9 cellular contexts compared by ENCODE assay signal in genomic region chr2:218368621-218369153, GRCh38. TPM values are rescaled to one million over a fixed set of nuclear protein-coding genes. Genes with fewer than 3 reads are reported as not detected.
A peak's percentile ranks its signal among the peaks of the same experiment; 100 is the strongest.
DNase-seq lines count a peak whose midpoint lies in the region; ATAC-seq, FAIRE-seq and TF ChIP-seq lines count a peak whose summit lies in the region.
"Had no signal": no experiment of that assay in that cellular context is flagged by ENCODE, and none has a peak within 500 bp of the region (broad histone marks: within the 10 kb centered on the region; RNA-seq: fewer than 3 reads in every experiment).

No MANE protein-coding gene starts in this region.

- H3F3A ChIP-seq in DOHH2 (ENCODE audit: control insufficient read depth, insufficient read depth) = peaks cover 53% of the 10 kb centered on the region

- H3K27me3 ChIP-seq in DOHH2 (ENCODE audit: control insufficient read depth, low read length) (no peaks in the 10 kb centered on the region), esophagus muscularis mucosa (no peaks in the 10 kb centered on the region), pancreas (no peaks in the 10 kb centered on the region)
- no peaks in the 10 kb centered on the region for H3K27me3 ChIP-seq in effector memory CD4-positive, alpha-beta T cell (replicated peaks; ENCODE audit: control insufficient read depth, insufficient read depth, low read length, poor library complexity, severe bottlenecking)

- no peaks in the 10 kb centered on the region for H4K20me1 ChIP-seq in DOHH2 (ENCODE audit: control insufficient read depth, insufficient read depth, low read depth, low read length)

- H3K79me2 ChIP-seq in DOHH2 (ENCODE audit: control insufficient read depth, low read length) = no peaks in the 10 kb centered on the region

- H3K4me1 ChIP-seq in DOHH2 (ENCODE audit: control insufficient read depth, low read length) (peaks cover 75% of the 10 kb centered on the region), esophagus muscularis mucosa (peaks cover 15 to 25% (median 23%) of the 10 kb centered on the region in 4 donors), pancreas (peaks cover 0 to 3% (median 0%) of the 10 kb centered on the region in 3 donors)
- H3K4me1 ChIP-seq in effector memory CD4-positive, alpha-beta T cell (ENCODE audit: control insufficient read depth, insufficient read depth, low read length, poor library complexity, severe bottlenecking) = peaks cover 6% of the 10 kb centered on the region

- no peak for TF ChIP-seq POLR2A in esophagus muscularis mucosa (IDR thresholded peaks at IDR 0.05; ENCODE audit: low read depth)

- FAIRE-seq in pancreas (lab: Jason Lieb, UNC) = no peak

- DNase-seq in NCI-H2227 (lab: John Stamatoyannopoulos, UW; ENCODE audit: unreplicated experiment) (peak; percentile 71), esophagus muscularis mucosa (ENCODE audit: extremely low spot score) (no peak), pancreas (peak in 3 of 6 donors; percentile 35 to 55 (median 41))
- DNase-seq in stimulated activated CD4-positive, alpha-beta T cell treated with anti-CD3 and anti-CD28 coated beads, Interleukin-2, amount 100 ng/mL, for 24 hours = no peak
- DNase-seq in effector memory CD4-positive, alpha-beta T cell = no peak

- H3K9me3 ChIP-seq in DOHH2 (ENCODE audit: control insufficient read depth, insufficient read depth, low read length) = no peaks in the 10 kb centered on the region
- H3K9me3 ChIP-seq in esophagus muscularis mucosa = peaks cover 0 to 8% (median 6%) of the 10 kb centered on the region in 4 donors
- H3K9me3 ChIP-seq in pancreas = no peaks in the 10 kb centered on the region
- no peaks in the 10 kb centered on the region for H3K9me3 ChIP-seq in effector memory CD4-positive, alpha-beta T cell (ENCODE audit: control insufficient read depth, low read length)

- 23% methylated on average over 20 of the region's 27 CpGs for WGBS in esophagus muscularis mucosa
- 52 to 62% methylated on average over 27 of the region's 27 CpGs for WGBS in pancreas, 2 donors

- intact Hi-C loops in esophagus muscularis mucosa (cut with DNase I) (no loop called here), pancreas (cut with DNase I) (no loop called here)

- H3K36me3 ChIP-seq in DOHH2 (ENCODE audit: control insufficient read depth, low read length) (no peaks in the 10 kb centered on the region), esophagus muscularis mucosa (no peaks in the 10 kb centered on the region), pancreas (no peaks in the 10 kb centered on the region)
- no peaks in the 10 kb centered on the region for H3K36me3 ChIP-seq in effector memory CD4-positive, alpha-beta T cell (ENCODE audit: control insufficient read depth, insufficient read depth, low read length)

- ATAC-seq in pancreas = peak in 3 of 4 donors; percentile 4 to 20 (median 14)
- ATAC-seq in GM21619 (IDR thresholded peaks at IDR 0.05; ENCODE audit: unreplicated experiment) = no peak
- ATAC-seq in GM19324 (IDR thresholded peaks at IDR 0.05; ENCODE audit: low FRiP score, unreplicated experiment) = no peak

- H3K4me3 ChIP-seq in DOHH2 (ENCODE audit: low read length) (peak overlapping the region; percentile 63), esophagus muscularis mucosa (peak overlapping the region; percentile 55 to 65 (median 60)), pancreas (peak overlapping the region in 1 of 4 donors; percentile 56)
- no peak overlapping the region for H3K4me3 ChIP-seq in effector memory CD4-positive, alpha-beta T cell (ENCODE audit: insufficient read depth, low read depth, low read length, poor library complexity, severe bottlenecking)

- TF ChIP-seq CTCF in DOHH2 (IDR thresholded peaks at IDR 0.05; ENCODE audit: low read depth, low read length, poor library complexity, severe bottlenecking) (no peak), esophagus muscularis mucosa (IDR thresholded peaks at IDR 0.05) (peak in 2 of 3 experiments; percentile 26 to 32), pancreas (IDR thresholded peaks at IDR 0.05) (no peak)

- TF ChIP-seq EP300 in esophagus muscularis mucosa (IDR thresholded peaks at IDR 0.05) = no peak

- no peaks in the 10 kb centered on the region for H3K9me2 ChIP-seq in DOHH2 (replicated peaks; ENCODE audit: control insufficient read depth, low read length)

- peak overlapping the region; percentile 85 for H3K4me2 ChIP-seq in DOHH2 (ENCODE audit: low read length)

- H3K27ac ChIP-seq in DOHH2 (ENCODE audit: low read depth, low read length) (peak overlapping the region; percentile 91), esophagus muscularis mucosa (replicated peaks in 1 of 4) (peak overlapping the region; percentile 83 to 88 (median 86)), pancreas (peak overlapping the region in 2 of 4 donors; percentile 88 to 95)
- no peak overlapping the region for H3K27ac ChIP-seq in effector memory CD4-positive, alpha-beta T cell (ENCODE audit: insufficient read depth, low read length, poor library complexity, severe bottlenecking)

RNA-seq across cellular contexts. Expression of gene CATIP, which starts 12.0 kb away (rescaled TPM):
- not detected for total RNA-seq in esophagus muscularis mucosa
- total RNA-seq in pancreas = 1 to 10 TPM in 3 of 6 donors, under 1 TPM in 3; 0.64 to 2.7 (median 1.0) TPM
- 1 to 10 TPM; 4.5 to 7.3 TPM for polyA plus RNA-seq in pancreas
- total RNA-seq: aorta had no signal

RNA-seq across cellular contexts. Expression of gene SLC11A1, which starts 13.4 kb away (rescaled TPM):
- total RNA-seq in esophagus muscularis mucosa (10 to 100 TPM in 2 of 4 donors, 1 to 10 TPM in 2; 5.6 to 38.1 (median 20.7) TPM), pancreas (10 to 100 TPM in 2 of 6 donors, 1 to 10 TPM in 3, under 1 TPM in 1; 0.51 to 16.2 (median 5.6) TPM)
- polyA plus RNA-seq in pancreas = 1 to 10 TPM; 3.9 to 6.4 TPM

RNA-seq across cellular contexts. Expression of gene CTDSP1, which starts 31.0 kb away (rescaled TPM):
- 100 to 1,000 TPM; 121 to 176 (median 137) TPM for total RNA-seq in esophagus muscularis mucosa
- 10 to 100 TPM; 54.2 to 90.8 (median 71.5) TPM for total RNA-seq in pancreas
- 10 to 100 TPM; 76.0 to 89.8 TPM for polyA plus RNA-seq in pancreas

RNA-seq across cellular contexts. Expression of gene VIL1, which starts 50.2 kb away (rescaled TPM):
- under 1 TPM in 1 of 4 donors, not detected in 3; 0.86 TPM for total RNA-seq in esophagus muscularis mucosa
- 10 to 100 TPM; 10.7 to 27.9 (median 17.6) TPM for total RNA-seq in pancreas
- 10 to 100 TPM; 10.1 to 12.6 TPM for polyA plus RNA-seq in pancreas

Comparison
In these comparisons a context has a peak if more than half of its experiments do, and no peak if none do; other contexts are left out.
1. CTCF ChIP-seq: peak in esophagus muscularis mucosa (2 of 3); none in DOHH2 (single experiment) and pancreas (0 of 4).
2. ATAC-seq: peak in pancreas (3 of 4); none in GM21619 (single experiment) and GM19324 (single experiment).